In genomic region chr1:12601690-12602632, GRCh38 we compare ENCODE assay signal across 9 cellular contexts. TPM values are rescaled to one million over a fixed set of nuclear protein-coding genes. Genes with fewer than 3 reads are reported as not detected.
A peak's percentile ranks its signal among the peaks of the same experiment; 100 is the strongest.
DNase-seq lines count a peak whose midpoint lies in the region; ATAC-seq and TF ChIP-seq lines count a peak whose summit lies in the region.
"Had no signal": no experiment of that assay in that cellular context is flagged by ENCODE, and none has a peak within 500 bp of the region (broad histone marks: within the 10 kb centered on the region; RNA-seq: fewer than 3 reads in every experiment).

No MANE protein-coding gene starts in this region.

- POLR2A ChIA-PET in activated CD4-positive, alpha-beta T cell treated with anti-CD3 and anti-CD28 coated beads, Interleukin-2, amount 10 ng/mL, durations not matched to agents 7 days and 5 days (lab: Charles Lee) = no interaction called here
- POLR2A ChIA-PET in activated CD4-positive, alpha-beta T cell treated with anti-CD3 and anti-CD28 coated beads for 36 hours (lab: Charles Lee) = no interaction called here
- POLR2A ChIA-PET in activated CD8-positive, alpha-beta T cell treated with anti-CD3 and anti-CD28 coated beads for 36 hours (lab: Charles Lee) = interaction anchor here (0.7 to 5.7 kb wide), 5 partner anchors 15 to 169 kb away, joined by 3 to 43 read pairs (median 4); partner anchors contain the start of gene DHRS3

- TF ChIP-seq POLR2A in tibial nerve (IDR thresholded peaks at IDR 0.05) = no peak

- H3K27ac ChIP-seq in tibial nerve = peak overlapping the region; percentile 16 to 91 (median 81)

- no peak overlapping the region for H3K4me3 ChIP-seq in tibial nerve

- H3K27me3 Mint-ChIP-seq in activated CD4-positive, alpha-beta T cell treated with anti-CD3 and anti-CD28 coated beads, Interleukin-2, amount 10 ng/mL, durations not matched to agents 7 days and 5 days = peaks cover 8% of the 10 kb centered on the region
- H3K27me3 Mint-ChIP-seq in activated CD4-positive, alpha-beta T cell treated with anti-CD3 and anti-CD28 coated beads for 36 hours = no peaks in the 10 kb centered on the region
- no peaks in the 10 kb centered on the region for H3K27me3 Mint-ChIP-seq in activated CD8-positive, alpha-beta T cell treated with anti-CD3 and anti-CD28 coated beads for 36 hours

- intact Hi-C loops in activated CD4-positive, alpha-beta T cell treated with anti-CD3 and anti-CD28 coated beads for 36 hours (cut with DNase I, micrococcal nuclease) = loop anchor here in 1 of 2 experiments (5.0 kb wide), 1 partner anchor 90 kb away; no protein-coding TSS in a partner anchor
- intact Hi-C loops in activated CD8-positive, alpha-beta T cell treated with anti-CD3 and anti-CD28 coated beads for 36 hours (cut with micrococcal nuclease) = no loop called here

- no peak for DNase-seq in activated CD4-positive, alpha-beta T cell treated with anti-CD3 and anti-CD28 coated beads, Interleukin-2, amount 10 ng/mL, durations not matched to agents 7 days and 5 days
- DNase-seq in activated CD4-positive, alpha-beta T cell treated with anti-CD3 and anti-CD28 coated beads for 36 hours = no peak
- peak; percentile 40 for DNase-seq in activated CD8-positive, alpha-beta T cell treated with anti-CD3 and anti-CD28 coated beads for 36 hours
- DNase-seq in islet precursor cell (peak; percentile 82), tibial nerve (ENCODE audit: low spot score in 2 of 2) (no peak), DMS53 treated with DMSO at 0.1 percent for 48 hours (lab: John Stamatoyannopoulos, UW; ENCODE audit: unreplicated experiment) (no peak), COLO829 (ENCODE audit: low spot score) (no peak)

- no peak overlapping the region for H3K4me3 Mint-ChIP-seq in activated CD4-positive, alpha-beta T cell treated with anti-CD3 and anti-CD28 coated beads, Interleukin-2, amount 10 ng/mL, durations not matched to agents 7 days and 5 days
- H3K4me3 Mint-ChIP-seq in activated CD4-positive, alpha-beta T cell treated with anti-CD3 and anti-CD28 coated beads for 36 hours = no peak overlapping the region
- no peak overlapping the region for H3K4me3 Mint-ChIP-seq in activated CD8-positive, alpha-beta T cell treated with anti-CD3 and anti-CD28 coated beads for 36 hours

- peaks cover 19% of the 10 kb centered on the region for H3K36me3 Mint-ChIP-seq in activated CD4-positive, alpha-beta T cell treated with anti-CD3 and anti-CD28 coated beads, Interleukin-2, amount 10 ng/mL, durations not matched to agents 7 days and 5 days (ENCODE audit: low read depth)
- H3K36me3 Mint-ChIP-seq in activated CD4-positive, alpha-beta T cell treated with anti-CD3 and anti-CD28 coated beads for 36 hours (ENCODE audit: low read depth) = peaks cover 19% of the 10 kb centered on the region
- peaks cover 63% of the 10 kb centered on the region for H3K36me3 Mint-ChIP-seq in activated CD8-positive, alpha-beta T cell treated with anti-CD3 and anti-CD28 coated beads for 36 hours (ENCODE audit: low read depth)

- peaks cover 49% of the 10 kb centered on the region for H3K4me1 Mint-ChIP-seq in activated CD4-positive, alpha-beta T cell treated with anti-CD3 and anti-CD28 coated beads, Interleukin-2, amount 10 ng/mL, durations not matched to agents 7 days and 5 days
- H3K4me1 Mint-ChIP-seq in activated CD4-positive, alpha-beta T cell treated with anti-CD3 and anti-CD28 coated beads for 36 hours = peaks cover 54% of the 10 kb centered on the region
- peaks cover 74% of the 10 kb centered on the region for H3K4me1 Mint-ChIP-seq in activated CD8-positive, alpha-beta T cell treated with anti-CD3 and anti-CD28 coated beads for 36 hours (ENCODE audit: low read depth)

- H3K9me3 ChIP-seq in tibial nerve = no peaks in the 10 kb centered on the region

- H3K27me3 ChIP-seq in tibial nerve = no peaks in the 10 kb centered on the region

- H3K27ac Mint-ChIP-seq in activated CD4-positive, alpha-beta T cell treated with anti-CD3 and anti-CD28 coated beads, Interleukin-2, amount 10 ng/mL, durations not matched to agents 7 days and 5 days = peak overlapping the region; percentile 52
- H3K27ac Mint-ChIP-seq in activated CD4-positive, alpha-beta T cell treated with anti-CD3 and anti-CD28 coated beads for 36 hours = no peak overlapping the region
- no peak overlapping the region for H3K27ac Mint-ChIP-seq in activated CD8-positive, alpha-beta T cell treated with anti-CD3 and anti-CD28 coated beads for 36 hours

- ATAC-seq in activated CD4-positive, alpha-beta T cell treated with anti-CD3 and anti-CD28 coated beads for 36 hours = no peak
- no peak for ATAC-seq in activated CD8-positive, alpha-beta T cell treated with anti-CD3 and anti-CD28 coated beads for 36 hours
- no peak for ATAC-seq in HG03280 (IDR thresholded peaks at IDR 0.05; ENCODE audit: unreplicated experiment)

- CTCF ChIA-PET in activated CD4-positive, alpha-beta T cell treated with anti-CD3 and anti-CD28 coated beads, Interleukin-2, amount 10 ng/mL, durations not matched to agents 7 days and 5 days (lab: Charles Lee) = interaction anchor here (1.0 to 2.2 kb wide), 8 partner anchors 9 to 331 kb away, joined by 3 to 8 read pairs (median 4); no protein-coding TSS in a partner anchor
- CTCF ChIA-PET in activated CD4-positive, alpha-beta T cell treated with anti-CD3 and anti-CD28 coated beads for 36 hours (lab: Charles Lee) = interaction anchor here (0.5 to 6.9 kb wide), 9 partner anchors 10 to 565 kb away, joined by 3 to 68 read pairs (median 3); partner anchors contain the start of gene DHRS3
- CTCF ChIA-PET in activated CD8-positive, alpha-beta T cell treated with anti-CD3 and anti-CD28 coated beads for 36 hours (lab: Charles Lee) = interaction anchor here (0.6 to 2.9 kb wide), 15 partner anchors 10 to 581 kb away, joined by 3 to 34 read pairs (median 4); partner anchors contain the start of gene DHRS3

- peaks cover 0 to 17% (median 0%) of the 10 kb centered on the region in 3 donors for H3K36me3 ChIP-seq in tibial nerve

- WGBS in tibial nerve, 2 donors = 34 to 42% methylated on average over 13 of the region's 13 CpGs

- no peaks in the 10 kb centered on the region for H3K9me3 Mint-ChIP-seq in activated CD4-positive, alpha-beta T cell treated with anti-CD3 and anti-CD28 coated beads, Interleukin-2, amount 10 ng/mL, durations not matched to agents 7 days and 5 days
- H3K9me3 Mint-ChIP-seq in activated CD4-positive, alpha-beta T cell treated with anti-CD3 and anti-CD28 coated beads for 36 hours (ENCODE audit: low read depth) = no peaks in the 10 kb centered on the region
- peaks cover 2% of the 10 kb centered on the region for H3K9me3 Mint-ChIP-seq in activated CD8-positive, alpha-beta T cell treated with anti-CD3 and anti-CD28 coated beads for 36 hours

- TF ChIP-seq EP300 in tibial nerve (IDR thresholded peaks at IDR 0.05) = peak in 1 of 2 donors; percentile 50

- peaks cover 6 to 92% (median 71%) of the 10 kb centered on the region in 4 donors for H3K4me1 ChIP-seq in tibial nerve

- TF ChIP-seq CTCF in activated CD8-positive, alpha-beta T cell treated with anti-CD3 and anti-CD28 coated beads for 36 hours (IDR thresholded peaks at IDR 0.05) = no peak
- TF ChIP-seq CTCF in tibial nerve (IDR thresholded peaks at IDR 0.05) = no peak

RNA-seq across cellular contexts. Expression of gene DHRS3, which starts 16.0 kb away (rescaled TPM):
- total RNA-seq in activated CD4-positive, alpha-beta T cell treated with anti-CD3 and anti-CD28 coated beads, Interleukin-2, amount 10 ng/mL, durations not matched to agents 7 days and 5 days = 10 to 100 TPM; 30.3 to 31.2 TPM
- 10 to 100 TPM; 33.3 to 34.6 TPM for total RNA-seq in activated CD4-positive, alpha-beta T cell treated with anti-CD3 and anti-CD28 coated beads for 36 hours
- total RNA-seq in activated CD8-positive, alpha-beta T cell treated with anti-CD3 and anti-CD28 coated beads for 36 hours = 100 to 1,000 TPM; 129 to 135 TPM
- 100 to 1,000 TPM; 180 to 449 (median 358) TPM for total RNA-seq in tibial nerve

RNA-seq across cellular contexts. Expression of gene AADACL4, which starts 41.9 kb away (rescaled TPM):
- not detected for total RNA-seq in activated CD4-positive, alpha-beta T cell treated with anti-CD3 and anti-CD28 coated beads, Interleukin-2, amount 10 ng/mL, durations not matched to agents 7 days and 5 days
- total RNA-seq in activated CD4-positive, alpha-beta T cell treated with anti-CD3 and anti-CD28 coated beads for 36 hours = not detected
- total RNA-seq in activated CD8-positive, alpha-beta T cell treated with anti-CD3 and anti-CD28 coated beads for 36 hours = not detected
- not detected for total RNA-seq in tibial nerve
- total RNA-seq: T-helper 2 cell treated with Interferon-gamma antibody and Interleukin-4, amounts not matched to agents 100 ng/mL and 5 ng/mL, for 36 hours had no signal

Comparison
In these comparisons a context has a peak if more than half of its experiments do, and no peak if none do; other contexts are left out.
1. DNase-seq: peak in activated CD8-positive, alpha-beta T cell treated with anti-CD3 and anti-CD28 coated beads for 36 hours (single experiment) and islet precursor cell (single experiment); none in activated CD4-positive, alpha-beta T cell treated with anti-CD3 and anti-CD28 coated beads, Interleukin-2, amount 10 ng/mL, durations not matched to agents 7 days and 5 days (single experiment), activated CD4-positive, alpha-beta T cell treated with anti-CD3 and anti-CD28 coated beads for 36 hours (single experiment), tibial nerve (0 of 2), DMS53 treated with DMSO at 0.1 percent for 48 hours (single experiment) and COLO829 (single experiment).